8 cellular contexts compared by ENCODE assay signal in the genomic region with DNA sequence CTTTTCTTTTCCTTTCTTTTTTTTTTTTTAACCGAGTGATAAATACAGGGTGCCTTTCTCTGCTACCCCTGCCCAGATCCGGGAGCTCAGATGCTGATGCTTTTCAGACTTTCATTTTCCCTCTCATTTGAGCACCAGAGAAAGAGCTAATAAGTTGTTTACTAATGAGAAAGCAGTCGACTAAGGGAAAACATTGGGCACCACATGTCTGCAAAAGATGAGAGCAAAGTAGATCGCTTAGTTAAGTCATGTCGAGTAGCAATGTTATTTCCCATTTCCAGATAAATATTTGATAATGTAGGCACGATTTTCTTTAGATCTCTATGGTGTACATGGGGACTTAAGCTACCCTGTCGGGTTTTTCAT. TPM values are rescaled to one million over a fixed set of nuclear protein-coding genes. Genes with fewer than 3 reads are reported as not detected.
A peak's percentile ranks its signal among the peaks of the same experiment; 100 is the strongest.
DNase-seq lines count a peak whose midpoint lies in the region; TF ChIP-seq lines count a peak whose summit lies in the region.

No MANE protein-coding gene starts in this region.

- peak overlapping the region in 35 of 59 donors; percentile 50 to 96 (median 92) for H3K27ac ChIP-seq in dorsolateral prefrontal cortex

- peaks cover 9% of the 10 kb centered on the region for H3K36me3 Mint-ChIP-seq in nephron progenitor cell (ENCODE audit: low read depth)

- peak; percentile 14 for DNase-seq in NCI-H345 (lab: John Stamatoyannopoulos, UW)
- DNase-seq in NCI-H345 treated with DMSO at 0.1 percent for 48 hours (lab: John Stamatoyannopoulos, UW; ENCODE audit: unreplicated experiment): no peak
- DNase-seq in NCI-H82 treated with DMSO at 0.1 percent for 48 hours (lab: John Stamatoyannopoulos, UW; ENCODE audit: unreplicated experiment): peak; percentile 67
- no peak for DNase-seq in dorsolateral prefrontal cortex
- no peak for DNase-seq in nephron progenitor cell
- no peak for DNase-seq in cerebellar cortex (ENCODE audit: low spot score)
- DNase-seq in glomerular visceral epithelial cell (ENCODE audit: extremely low spot score): no peak
- no peak for DNase-seq in anterior cingulate cortex (lab: John Stamatoyannopoulos, UW)

- peak overlapping the region; percentile 58 to 98 (median 90) for H3K4me3 ChIP-seq in dorsolateral prefrontal cortex

- peak overlapping the region; percentile 97 for H3K4me3 Mint-ChIP-seq in nephron progenitor cell

- H3K4me1 Mint-ChIP-seq in nephron progenitor cell: peaks cover 28% of the 10 kb centered on the region

- TF ChIP-seq CTCF in dorsolateral prefrontal cortex (IDR thresholded peaks at IDR 0.05 in 54 of 56, conservative IDR thresholded peaks at IDR 0.05 in 2 of 56; ENCODE audit: low read depth in 1 of 56, partially characterized antibody in 56 of 56) (peak in 1 of 56 donors; percentile 1), nephron progenitor cell (IDR thresholded peaks at IDR 0.05) (no peak)

- H3K27me3 ChIP-seq in dorsolateral prefrontal cortex: no peaks in the 10 kb centered on the region

- H3K27me3 Mint-ChIP-seq in nephron progenitor cell (ENCODE audit: low read depth, poor library complexity): peaks cover 2% of the 10 kb centered on the region

- intact Hi-C loops in dorsolateral prefrontal cortex (cut with DNase I): loop anchor here in 1 of 2 donors (10.0 kb wide), 2 partner anchors 190 to 230 kb away; no protein-coding TSS in a partner anchor

- H3K27ac Mint-ChIP-seq in nephron progenitor cell: peak overlapping the region; percentile 94

- H3K9me3 Mint-ChIP-seq in nephron progenitor cell: no peaks in the 10 kb centered on the region

RNA-seq across cellular contexts. Expression of a gene that starts 1.1 kb away (rescaled TPM):
- total RNA-seq in dorsolateral prefrontal cortex: 10 to 100 TPM; 26.8 to 61.3 (median 41.1) TPM

Comparison
In these comparisons a context has a peak if more than half of its experiments do, and no peak if none do; other contexts are left out.
1. DNase-seq: peak in NCI-H345 (single experiment) and NCI-H82 treated with DMSO at 0.1 percent for 48 hours (single experiment); none in NCI-H345 treated with DMSO at 0.1 percent for 48 hours (single experiment), dorsolateral prefrontal cortex (0 of 10), nephron progenitor cell (single experiment), cerebellar cortex (single experiment), glomerular visceral epithelial cell (single experiment) and anterior cingulate cortex (0 of 58).